17 cellular contexts compared by ENCODE assay signal in the genomic region with DNA sequence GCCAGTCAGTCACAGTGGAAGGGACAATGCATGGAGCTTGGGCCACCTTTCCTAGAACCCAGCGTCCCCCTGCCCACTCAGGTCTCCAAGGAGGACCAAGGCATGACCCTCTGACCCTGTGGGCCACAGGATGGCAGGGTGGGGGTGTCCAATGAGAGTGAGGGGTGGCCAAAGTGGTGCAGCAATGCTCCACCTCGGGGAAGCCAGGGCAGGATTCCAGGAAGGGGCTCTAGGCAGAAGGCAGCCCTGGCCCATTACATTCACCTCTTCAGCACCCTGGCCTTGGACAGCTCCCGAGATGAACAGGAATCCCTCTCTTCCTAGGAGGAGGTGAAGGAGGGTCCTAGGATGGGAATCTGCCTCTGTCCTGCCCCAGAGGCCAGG.
DNase-seq lines count a peak whose midpoint lies in the region; ATAC-seq and TF ChIP-seq lines count a peak whose summit lies in the region.
"Had no signal": no experiment of that assay in that cellular context is flagged by ENCODE, and none has a peak within 500 bp of the region (broad histone marks: within the 10 kb centered on the region; RNA-seq: fewer than 3 reads in every experiment).

No MANE protein-coding gene starts in this region.

- H3K36me3 Mint-ChIP-seq in type B pancreatic cell: no peaks in the 10 kb centered on the region
- H3K36me3 Mint-ChIP-seq: T-cell had no signal

- H3K4me3 Mint-ChIP-seq in type B pancreatic cell: no peak overlapping the region
- H3K4me3 Mint-ChIP-seq: T-cell had no signal

- H3K27me3 Mint-ChIP-seq in type B pancreatic cell: peaks cover 21% of the 10 kb centered on the region

- no peak overlapping the region for H3K4me3 ChIP-seq in SJCRH30
- H3K4me3 ChIP-seq: Peyer's patch had no signal

- H3K9me3 ChIP-seq in SJCRH30 (replicated peaks): no peaks in the 10 kb centered on the region
- H3K9me3 ChIP-seq: Peyer's patch had no signal

- intact Hi-C loops in Right ventricle myocardium inferior (cut with DNase I) (no loop called here), Right ventricle myocardium superior (cut with DNase I) (no loop called here)

- DNase-seq in Right ventricle myocardium inferior (ENCODE audit: missing footprints): peak; percentile 16
- DNase-seq in Right ventricle myocardium superior: no peak
- peak; percentile 47 to 71 for DNase-seq in SJCRH30
- DNase-seq in left kidney (ENCODE audit: low read depth, low spot score): peak; percentile 84
- DNase-seq in type B pancreatic cell (ENCODE audit: extremely low spot score, unreplicated experiment): peak; percentile 60
- no peak for DNase-seq in stimulated activated CD4-positive, alpha-beta T cell treated with anti-CD3 and anti-CD28 coated beads, Interleukin-2, amount 100 ng/mL, for 24 hours
- no peak for DNase-seq in C1 segment of cervical spinal cord (lab: John Stamatoyannopoulos, UW)
- DNase-seq: activated naive CD4-positive, alpha-beta T cell treated with Interleukin-2 at 50 U/mL for 16 hours; dermis blood vessel endothelial cell; IMR-90; MV-4-11; NCI-H2081 treated with DMSO at 0.1 percent for 48 hours; NCI-H526 treated with DMSO at 0.1 percent for 48 hours; Peyer's patch; stimulated activated CD4-positive, alpha-beta T cell treated with anti-CD3 and anti-CD28 coated beads, Interleukin-2, amount 100 ng/mL, for 48 hours; T-cell had no signal

- H3K4me1 Mint-ChIP-seq in type B pancreatic cell (ENCODE audit: unreplicated experiment): no peaks in the 10 kb centered on the region
- H3K4me1 Mint-ChIP-seq: T-cell had no signal

- no peaks in the 10 kb centered on the region for H3K36me3 ChIP-seq in SJCRH30
- H3K36me3 ChIP-seq: Peyer's patch had no signal

- H3K4me1 ChIP-seq in SJCRH30: no peaks in the 10 kb centered on the region
- H3K4me1 ChIP-seq: Peyer's patch had no signal

- H3K27ac ChIP-seq in SJCRH30: no peak overlapping the region
- H3K27ac ChIP-seq: Peyer's patch had no signal

- no peaks in the 10 kb centered on the region for H3K9me3 Mint-ChIP-seq in type B pancreatic cell
- H3K9me3 Mint-ChIP-seq: T-cell had no signal

- no peak for TF ChIP-seq CTCF in type B pancreatic cell (conservative IDR thresholded peaks at IDR 0.05)

- ATAC-seq in Right ventricle myocardium inferior (no peak), Right ventricle myocardium superior (ENCODE audit: poor library complexity) (no peak), GM21576 (IDR thresholded peaks at IDR 0.05; ENCODE audit: unreplicated experiment) (no peak)
- ATAC-seq: T-cell had no signal

- H3K27ac Mint-ChIP-seq in type B pancreatic cell: no peak overlapping the region
- H3K27ac Mint-ChIP-seq: T-cell had no signal

- peaks cover 27% of the 10 kb centered on the region for H3K27me3 ChIP-seq in SJCRH30
- H3K27me3 ChIP-seq: Peyer's patch had no signal

Comparison
In these comparisons a context has a peak if more than half of its experiments do, and no peak if none do; other contexts are left out.
1. DNase-seq: peak in Right ventricle myocardium inferior (single experiment), SJCRH30 (2 of 2), left kidney (single experiment) and type B pancreatic cell (single experiment); none in Right ventricle myocardium superior (single experiment), stimulated activated CD4-positive, alpha-beta T cell treated with anti-CD3 and anti-CD28 coated beads, Interleukin-2, amount 100 ng/mL, for 24 hours (0 of 2) and C1 segment of cervical spinal cord (0 of 14).